Comparison of ENCODE assay signal across 8 cellular contexts in genomic region chr6:159988983-159989454, GRCh38. TPM values are rescaled to one million over a fixed set of nuclear protein-coding genes. Genes with fewer than 3 reads are reported as not detected.
A peak's percentile ranks its signal among the peaks of the same experiment; 100 is the strongest.
DNase-seq lines count a peak whose midpoint lies in the region; ATAC-seq and TF ChIP-seq lines count a peak whose summit lies in the region.

No MANE protein-coding gene starts in this region.

- ATAC-seq in left cardiac atrium (peak; percentile 54 to 57), Right ventricle myocardium superior (ENCODE audit: poor library complexity) (no peak), WTC11 (no peak; the same call in 1 of the 2 replicates)

- intact Hi-C loops in left cardiac atrium (cut with DNase I): no loop called here
- intact Hi-C loops in Right ventricle myocardium superior (cut with DNase I): no loop called here

- no peaks in the 10 kb centered on the region for H3K9me3 Mint-ChIP-seq in WTC11
- no peaks in the 10 kb centered on the region for H3K9me3 Mint-ChIP-seq in progenitor cell of endocrine pancreas (ENCODE audit: low read depth)

- POLR2A ChIA-PET in WTC11 (lab: Charles Lee): no interaction called here

- CTCF ChIA-PET in WTC11 (lab: Charles Lee): no interaction called here

- H3K27ac Mint-ChIP-seq in WTC11 (0 out of 2 replicates have a peak overlapping the region, but pooled peaks have one; percentile 66), progenitor cell of endocrine pancreas (no peak overlapping the region)

- H3K27me3 Mint-ChIP-seq in WTC11 (ENCODE audit: low read depth): no peaks in the 10 kb centered on the region
- H3K27me3 Mint-ChIP-seq in progenitor cell of endocrine pancreas: no peaks in the 10 kb centered on the region

- DNase-seq in left cardiac atrium: no peak
- DNase-seq in Right ventricle myocardium superior: no peak
- no peak for DNase-seq in WTC11 (ENCODE audit: low spot score)
- peak; percentile 58 for DNase-seq in islet precursor cell
- no peak for DNase-seq in NCI-H2029 (lab: John Stamatoyannopoulos, UW)
- DNase-seq in NCI-H82 (lab: John Stamatoyannopoulos, UW): no peak
- no peak for DNase-seq in progenitor cell of endocrine pancreas (ENCODE audit: low spot score, unreplicated experiment)
- DNase-seq in SW480 (ENCODE audit: low spot score): no peak

- TF ChIP-seq CTCF in WTC11 (IDR thresholded peaks at IDR 0.05) (no peak), progenitor cell of endocrine pancreas (IDR thresholded peaks at IDR 0.05; ENCODE audit: unreplicated experiment) (no peak)

- H3K4me3 Mint-ChIP-seq in WTC11 (no peak overlapping the region), progenitor cell of endocrine pancreas (ENCODE audit: low read depth) (no peak overlapping the region)

- H3K4me1 Mint-ChIP-seq in WTC11 (peaks cover 36% of the 10 kb centered on the region), progenitor cell of endocrine pancreas (ENCODE audit: low read depth) (peaks cover 13% of the 10 kb centered on the region)

- peaks cover 7% of the 10 kb centered on the region for H3K36me3 Mint-ChIP-seq in WTC11
- peaks cover 22% of the 10 kb centered on the region for H3K36me3 Mint-ChIP-seq in progenitor cell of endocrine pancreas (ENCODE audit: insufficient read depth)

TF ChIP-seq in WTC11, 78 proteins besides CTCF, POLR2A, EP300 and RAD21:
- TF ChIP-seq ZNF219 (CRISPR knock-in tag; IDR thresholded peaks at IDR 0.05; ENCODE audit: borderline replicate concordance): no peak
- TF ChIP-seq OVOL2 (CRISPR knock-in tag; IDR thresholded peaks at IDR 0.05; ENCODE audit: borderline replicate concordance): no peak
- no peak for TF ChIP-seq CBFB (CRISPR knock-in tag; IDR thresholded peaks at IDR 0.05; ENCODE audit: low read depth)
- no peak for TF ChIP-seq KAT7 (CRISPR knock-in tag; IDR thresholded peaks at IDR 0.05; ENCODE audit: borderline replicate concordance)
- TF ChIP-seq IRF1 (CRISPR knock-in tag; IDR thresholded peaks at IDR 0.05): no peak

RNA-seq across cellular contexts. Expression of gene IGF2R, which starts 20.1 kb away (rescaled TPM):
- total RNA-seq in left cardiac atrium (10 to 100 TPM; 50.1 to 56.2 TPM), Right ventricle myocardium superior (68.4 TPM), WTC11 (2021) (59.4 to 75.3 TPM (median 62.3 TPM) in 3 replicates), progenitor cell of endocrine pancreas (144 and 147 TPM in 2 replicates)

Comparison
In these comparisons a context has a peak if more than half of its experiments do, and no peak if none do; other contexts are left out.
1. ATAC-seq: peak in left cardiac atrium (2 of 2); none in Right ventricle myocardium superior (single experiment) and WTC11 (single experiment).